Comparison of ENCODE assay signal across 1 cellular context in genomic region chr12:121688966-121689365, GRCh38.
TF ChIP-seq lines count a peak whose summit lies in the region.

No MANE protein-coding gene starts in this region.

TF ChIP-seq in K562, 482 proteins besides CTCF, POLR2A, EP300 and RAD21:
- TF ChIP-seq JUN (IDR thresholded peaks at IDR 0.05; ENCODE audit: borderline replicate concordance, low read depth, low read length) = no peak
- TF ChIP-seq JUN (CRISPR knock-in tag; IDR thresholded peaks at IDR 0.05; ENCODE audit: borderline replicate concordance) = no peak
- no peak for TF ChIP-seq PTRF (tag; IDR thresholded peaks at IDR 0.05)
- no peak for TF ChIP-seq ELF2 (CRISPR knock-in tag; IDR thresholded peaks at IDR 0.05)
- no peak for TF ChIP-seq CAMTA2 (CRISPR knock-in tag; conservative IDR thresholded peaks at IDR 0.05)
- no peak for TF ChIP-seq ZNF354B (CRISPR knock-in tag; IDR thresholded peaks at IDR 0.05)
- no peak for TF ChIP-seq SNRNP70 (optimal IDR thresholded peaks at IDR 0.05; ENCODE audit: low read depth, low read length)
- no peak for TF ChIP-seq ETS2 (tag; IDR thresholded peaks at IDR 0.05; ENCODE audit: borderline replicate concordance, poor library complexity, severe bottlenecking)
- peak; percentile 61 to 85; a peak in 3 of 4 replicates for TF ChIP-seq KDM1A (IDR thresholded peaks at IDR 0.05)
- TF ChIP-seq TRIM24 (IDR thresholded peaks at IDR 0.05) = no peak
